Comparison of ENCODE assay signal across 8 cellular contexts in genomic region chr4:176902710-176903323, GRCh38.
DNase-seq lines count a peak whose midpoint lies in the region; ATAC-seq and TF ChIP-seq lines count a peak whose summit lies in the region.

No MANE protein-coding gene starts in this region.

- no peak overlapping the region for H3K27ac Mint-ChIP-seq in Calu3 (ENCODE audit: unreplicated experiment)

- TF ChIP-seq CTCF in AG10803 (conservative IDR thresholded peaks at IDR 0.05; ENCODE audit: low read length) (no peak), Calu3 (IDR thresholded peaks at IDR 0.05; ENCODE audit: unreplicated experiment) (no peak), heart left ventricle (IDR thresholded peaks at IDR 0.05) (no peak), stomach (IDR thresholded peaks at IDR 0.05) (no peak)

- no peak overlapping the region for H3K27ac ChIP-seq in heart left ventricle
- no peak overlapping the region for H3K27ac ChIP-seq in stomach
- no peak overlapping the region for H3K27ac ChIP-seq in aorta (ENCODE audit: low read depth in 1 of 2, low read length in 2 of 2)

- no peaks in the 10 kb centered on the region for H3K4me1 Mint-ChIP-seq in Calu3 (ENCODE audit: low read depth, unreplicated experiment)

- no peak overlapping the region for H3K4me3 Mint-ChIP-seq in Calu3 (ENCODE audit: low read depth, unreplicated experiment)

- intact Hi-C loops in Calu3 (cut with micrococcal nuclease; ENCODE audit: unreplicated experiment), result no loop called here
- intact Hi-C loops in heart left ventricle (cut with DNase I), result no loop called here
- intact Hi-C loops in stomach (cut with DNase I; ENCODE audit: low total_unique reads), result no loop called here
- intact Hi-C loops in aorta (cut with DNase I), result no loop called here

- H3K4me3 ChIP-seq in AG10803 (ENCODE audit: low read length), result no peak overlapping the region
- H3K4me3 ChIP-seq in heart left ventricle, result no peak overlapping the region
- H3K4me3 ChIP-seq in stomach, result no peak overlapping the region
- H3K4me3 ChIP-seq in aorta (ENCODE audit: low read length in 2 of 2), result no peak overlapping the region

- H3K36me3 ChIP-seq in heart left ventricle (no peaks in the 10 kb centered on the region), stomach (no peaks in the 10 kb centered on the region), aorta (ENCODE audit: control insufficient read depth in 1 of 2, insufficient read depth in 2 of 2, low read length in 1 of 2) (no peaks in the 10 kb centered on the region)

- H3K27me3 ChIP-seq in heart left ventricle (no peaks in the 10 kb centered on the region), stomach (no peaks in the 10 kb centered on the region), aorta (ENCODE audit: control insufficient read depth in 1 of 2, insufficient read depth in 2 of 2, low read length in 1 of 2) (no peaks in the 10 kb centered on the region)

- CTCF ChIA-PET in Calu3 (lab: Charles Lee), result no interaction called here

- WGBS in heart left ventricle, 4 donors, result 74 to 87% (median 79%) methylated on average over 5 of the region's 5 CpGs
- WGBS in stomach, 5 donors, result 65 to 88% (median 80%) methylated on average over 5 of the region's 5 CpGs
- WGBS in aorta, 2 donors, result 73 to 94% methylated on average over 5 of the region's 5 CpGs

- no TSS peak for BruUV-seq in Calu3 (replicated peaks; lab: Mats Ljungman, UMichigan)

- H3K27me3 Mint-ChIP-seq in Calu3 (ENCODE audit: unreplicated experiment), result no peaks in the 10 kb centered on the region

- H3K4me1 ChIP-seq in heart left ventricle (no peaks in the 10 kb centered on the region), stomach (no peaks in the 10 kb centered on the region), aorta (ENCODE audit: control insufficient read depth in 1 of 2, insufficient read depth in 2 of 2, low read length in 2 of 2) (no peaks in the 10 kb centered on the region)

- H3K9me3 Mint-ChIP-seq in Calu3 (ENCODE audit: low read depth, unreplicated experiment), result no peaks in the 10 kb centered on the region

- TF ChIP-seq EP300 in stomach (IDR thresholded peaks at IDR 0.05), result no peak

- TF ChIP-seq POLR2A in heart left ventricle (IDR thresholded peaks at IDR 0.05) (no peak), stomach (IDR thresholded peaks at IDR 0.05) (no peak)

- ATAC-seq in GM19455 (IDR thresholded peaks at IDR 0.05; ENCODE audit: unreplicated experiment), result peak; percentile 97
- ATAC-seq in HG03378 (IDR thresholded peaks at IDR 0.05; ENCODE audit: unreplicated experiment), result peak; percentile 98
- no peak for ATAC-seq in heart left ventricle
- ATAC-seq in aorta (ENCODE audit: low FRiP score), result no peak

- DNase-seq in AG10803 (ENCODE audit: low read depth), result peak; percentile 95
- DNase-seq in astrocyte of the hippocampus (ENCODE audit: low read depth, low spot score), result peak; percentile 31
- no peak for DNase-seq in Calu3
- DNase-seq in heart left ventricle, result no peak
- DNase-seq in stomach, result no peak
- no peak for DNase-seq in aorta

- H3K9me3 ChIP-seq in heart left ventricle (no peaks in the 10 kb centered on the region), stomach (no peaks in the 10 kb centered on the region), aorta (ENCODE audit: control insufficient read depth, low read length) (no peaks in the 10 kb centered on the region)

- no peaks in the 10 kb centered on the region for H3K36me3 Mint-ChIP-seq in Calu3 (ENCODE audit: insufficient read depth, unreplicated experiment)

Comparison
In these comparisons a context has a peak if more than half of its experiments do, and no peak if none do; other contexts are left out.
1. DNase-seq: peak in AG10803 (single experiment) and astrocyte of the hippocampus (single experiment); none in Calu3 (single experiment), heart left ventricle (0 of 5), stomach (single experiment) and aorta (0 of 2).
2. ATAC-seq: peak in GM19455 (single experiment) and HG03378 (single experiment); none in heart left ventricle (0 of 4) and aorta (single experiment).